Comparison of ENCODE assay signal across 9 cellular contexts in the genomic region with DNA sequence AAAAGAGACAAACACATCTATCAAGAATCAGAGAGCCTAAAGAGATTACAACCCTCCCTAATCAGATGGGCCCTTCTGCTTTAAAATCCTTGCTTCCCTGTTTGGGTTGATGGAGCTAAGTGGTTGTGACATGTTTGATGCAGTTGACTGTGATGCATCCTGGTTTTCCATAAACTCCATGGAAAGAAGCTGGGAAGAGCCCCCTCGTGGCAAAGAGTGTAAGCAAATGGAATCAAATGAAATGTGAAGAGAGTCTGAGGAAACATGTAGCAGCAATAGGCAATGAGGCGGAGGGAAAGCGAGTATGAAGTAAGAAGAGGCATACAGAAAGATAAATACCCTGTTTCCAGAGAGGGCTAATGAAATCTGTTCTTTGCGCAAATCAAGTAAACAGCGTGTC.
DNase-seq lines count a peak whose midpoint lies in the region; ATAC-seq, FAIRE-seq and TF ChIP-seq lines count a peak whose summit lies in the region.
"Had no signal": no experiment of that assay in that cellular context is flagged by ENCODE, and none has a peak within 500 bp of the region (broad histone marks: within the 10 kb centered on the region; RNA-seq: fewer than 3 reads in every experiment).

No MANE protein-coding gene starts in this region.

- in situ Hi-C loops in SK-MEL-5 (cut with HindIII; ENCODE audit: low pct_unique_long_range_greater_than_20kb, low sequenced_read_pairs), result no loop called here

- intact Hi-C loops in Right ventricle myocardium superior (cut with DNase I), result no loop called here
- intact Hi-C loops in cardiac septum (cut with DNase I), result no loop called here
- intact Hi-C loops in mucosa of descending colon (cut with DNase I, micrococcal nuclease), result no loop called here

- no peak overlapping the region for H3K4me3 ChIP-seq in mucosa of descending colon

- H3K36me3 Mint-ChIP-seq in glutamatergic neuron (ENCODE audit: unreplicated experiment), result no peaks in the 10 kb centered on the region
- H3K36me3 Mint-ChIP-seq: CD14-positive monocyte had no signal

- DNase-seq in Right ventricle myocardium superior (no peak), cardiac septum (ENCODE audit: low spot score) (no peak), SK-MEL-5 (ENCODE audit: low read depth, low spot score) (peak; percentile 92), glutamatergic neuron (no peak), urothelium cell line (ENCODE audit: low spot score) (peak; percentile 31), mucosa of descending colon (no peak), GM19240 (ENCODE audit: insufficient read length, low spot score) (no peak)

- no peaks in the 10 kb centered on the region for H3K9me3 Mint-ChIP-seq in glutamatergic neuron (ENCODE audit: unreplicated experiment)

- no peaks in the 10 kb centered on the region for H3K36me3 ChIP-seq in mucosa of descending colon (ENCODE audit: low read depth)

- peaks cover 17% of the 10 kb centered on the region for H3K4me1 ChIP-seq in mucosa of descending colon (ENCODE audit: low read depth)

- H3K27ac Mint-ChIP-seq in glutamatergic neuron (ENCODE audit: unreplicated experiment), result no peak overlapping the region
- H3K27ac Mint-ChIP-seq: CD14-positive monocyte had no signal

- H3K4me1 Mint-ChIP-seq in glutamatergic neuron (ENCODE audit: low read depth, unreplicated experiment), result no peaks in the 10 kb centered on the region

- H3K9me3 ChIP-seq in mucosa of descending colon, result no peaks in the 10 kb centered on the region

- no peak overlapping the region for H3K4me3 Mint-ChIP-seq in glutamatergic neuron (ENCODE audit: unreplicated experiment)
- H3K4me3 Mint-ChIP-seq: CD14-positive monocyte had no signal

- no peak for FAIRE-seq in urothelium cell line (lab: Jason Lieb, UNC)

- no peaks in the 10 kb centered on the region for H3K27me3 Mint-ChIP-seq in glutamatergic neuron (ENCODE audit: unreplicated experiment)

- ATAC-seq in Right ventricle myocardium superior (ENCODE audit: poor library complexity) (peak; percentile 20), mucosa of descending colon (no peak), GM19395 (IDR thresholded peaks at IDR 0.05; ENCODE audit: unreplicated experiment) (no peak)

- TF ChIP-seq CTCF in glutamatergic neuron (IDR thresholded peaks at IDR 0.05; ENCODE audit: partially characterized antibody, unreplicated experiment) (peak; percentile 65), mucosa of descending colon (IDR thresholded peaks at IDR 0.05) (no peak)

Comparison
In these comparisons a context has a peak if more than half of its experiments do, and no peak if none do; other contexts are left out.
1. DNase-seq: peak in SK-MEL-5 (single experiment) and urothelium cell line (single experiment); none in Right ventricle myocardium superior (single experiment), cardiac septum (single experiment), glutamatergic neuron (single experiment), mucosa of descending colon (0 of 3) and GM19240 (single experiment).